ENCODE assay signal across 16 cellular contexts in the genomic region with DNA sequence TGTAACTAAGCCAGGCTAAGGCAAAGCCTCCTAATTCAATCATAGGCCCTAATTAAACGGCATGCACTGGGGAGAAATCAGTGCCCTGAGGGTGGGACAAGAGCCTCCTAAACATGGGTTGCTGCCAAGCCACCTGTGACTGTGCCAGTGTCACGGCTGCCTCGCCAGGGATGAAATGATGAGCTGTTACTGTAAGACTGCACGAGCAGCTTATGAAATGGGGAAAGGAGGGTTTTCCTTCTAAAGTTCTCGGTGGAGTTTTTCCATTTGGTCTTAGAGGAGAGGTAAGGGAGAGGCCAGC. TPM values are rescaled to one million over a fixed set of nuclear protein-coding genes. Genes with fewer than 3 reads are reported as not detected.
DNase-seq lines count a peak whose midpoint lies in the region; ATAC-seq and TF ChIP-seq lines count a peak whose summit lies in the region.
"Had no signal": no experiment of that assay in that cellular context is flagged by ENCODE, and none has a peak within 500 bp of the region (broad histone marks: within the 10 kb centered on the region; RNA-seq: fewer than 3 reads in every experiment).

No MANE protein-coding gene starts in this region.

- H3K27me3 Mint-ChIP-seq in HFFc6 (ENCODE audit: insufficient read depth) (no peaks in the 10 kb centered on the region), brain (no peaks in the 10 kb centered on the region)
- H3K27me3 Mint-ChIP-seq in natural killer cell treated with Interleukin-12 subunit alpha and Interleukin-12 subunit beta and Interleukin-15 and Interleukin-18, amount 100 ng/mL, for 72 hours = no peaks in the 10 kb centered on the region
- H3K27me3 Mint-ChIP-seq: activated T-helper 17 cell treated with anti-CD3 and anti-CD28 coated beads, Interleukin-2, amount 50 U/mL, for 72 hours had no signal

- peak overlapping the region; percentile 71 for H3K27ac Mint-ChIP-seq in HFFc6
- H3K27ac Mint-ChIP-seq in brain = peak overlapping the region in 4 of 5 experiments; percentile 29 to 66 (median 44)
- H3K27ac Mint-ChIP-seq in natural killer cell treated with Interleukin-12 subunit alpha and Interleukin-12 subunit beta and Interleukin-15 and Interleukin-18, amount 100 ng/mL, for 72 hours = no peak overlapping the region
- H3K27ac Mint-ChIP-seq: activated T-helper 17 cell treated with anti-CD3 and anti-CD28 coated beads, Interleukin-2, amount 50 U/mL, for 72 hours had no signal

- DNase-seq in AG09319 (ENCODE audit: extremely low read depth, low read depth) (peak; percentile 12), HFFc6 (peak; percentile 85), left cardiac atrium (no peak), posterior vena cava (ENCODE audit: low spot score) (no peak), HuH-7 (ENCODE audit: low spot score) (no peak), SIG-M5 (lab: John Stamatoyannopoulos, UW) (no peak)
- no peak for DNase-seq in natural killer cell treated with Interleukin-12 subunit alpha and Interleukin-12 subunit beta and Interleukin-15 and Interleukin-18, amount 100 ng/mL, for 72 hours (ENCODE audit: low spot score)
- DNase-seq: activated CD4-positive, alpha-beta T cell treated with anti-CD3 and anti-CD28 coated beads for 48 hours; AML-193; hypothalamus; KBM-7; NCI-H2107; stimulated activated CD8-positive, alpha-beta memory T cell treated with anti-CD3 and anti-CD28 coated beads, Interleukin-4, amount 100 ng/mL, for 48 hours; T-helper 1 cell had no signal

- intact Hi-C loops in left cardiac atrium (cut with DNase I) = no loop called here
- intact Hi-C loops in posterior vena cava (cut with DNase I) = loop anchor here in 1 of 2 donors (10.0 kb wide), 1 partner anchor 76 kb away; the partner anchor contains the start of gene DHRS7B

- peak; percentile 21 to 45 for ATAC-seq in left cardiac atrium
- ATAC-seq in natural killer cell treated with Interleukin-12 subunit alpha and Interleukin-12 subunit beta and Interleukin-15 and Interleukin-18, amount 100 ng/mL, for 72 hours = no peak
- ATAC-seq: activated T-helper 17 cell treated with anti-CD3 and anti-CD28 coated beads, Interleukin-2, amount 50 U/mL, for 72 hours had no signal

- H3K4me3 Mint-ChIP-seq in HFFc6 (peak overlapping the region; percentile 34), brain (peak overlapping the region in 1 of 5 experiments; percentile 45)
- H3K4me3 Mint-ChIP-seq in natural killer cell treated with Interleukin-12 subunit alpha and Interleukin-12 subunit beta and Interleukin-15 and Interleukin-18, amount 100 ng/mL, for 72 hours = no peak overlapping the region
- H3K4me3 Mint-ChIP-seq: activated T-helper 17 cell treated with anti-CD3 and anti-CD28 coated beads, Interleukin-2, amount 50 U/mL, for 72 hours had no signal

- H3K36me3 Mint-ChIP-seq in HFFc6 (ENCODE audit: low read depth) (peaks cover 28% of the 10 kb centered on the region), brain (peaks cover 36% of the 10 kb centered on the region)
- no peaks in the 10 kb centered on the region for H3K36me3 Mint-ChIP-seq in natural killer cell treated with Interleukin-12 subunit alpha and Interleukin-12 subunit beta and Interleukin-15 and Interleukin-18, amount 100 ng/mL, for 72 hours

- H3K9me3 Mint-ChIP-seq in HFFc6 = no peaks in the 10 kb centered on the region
- no peaks in the 10 kb centered on the region for H3K9me3 Mint-ChIP-seq in brain
- no peaks in the 10 kb centered on the region for H3K9me3 Mint-ChIP-seq in natural killer cell treated with Interleukin-12 subunit alpha and Interleukin-12 subunit beta and Interleukin-15 and Interleukin-18, amount 100 ng/mL, for 72 hours
- H3K9me3 Mint-ChIP-seq: activated T-helper 17 cell treated with anti-CD3 and anti-CD28 coated beads, Interleukin-2, amount 50 U/mL, for 72 hours had no signal

- H3K4me1 Mint-ChIP-seq in HFFc6 (ENCODE audit: low read depth) = peaks cover 49% of the 10 kb centered on the region
- peaks cover 64% of the 10 kb centered on the region for H3K4me1 Mint-ChIP-seq in brain
- peaks cover 25 to 36% of the 10 kb centered on the region in 2 donors for H3K4me1 Mint-ChIP-seq in natural killer cell treated with Interleukin-12 subunit alpha and Interleukin-12 subunit beta and Interleukin-15 and Interleukin-18, amount 100 ng/mL, for 72 hours (ENCODE audit: low read depth in 2 of 2)

- no peak for TF ChIP-seq CTCF in AG09319 (IDR thresholded peaks at IDR 0.05; ENCODE audit: low read depth, low read length)
- no peak for TF ChIP-seq CTCF in HFFc6 (IDR thresholded peaks at IDR 0.05)
- TF ChIP-seq CTCF in brain (conservative IDR thresholded peaks at IDR 0.05) = no peak

RNA-seq across cellular contexts. Expression of gene TMEM11, which starts 12.7 kb away (rescaled TPM):
- 10 to 100 TPM; 32.5 to 37.6 (median 33.9) TPM for total RNA-seq in HFFc6 (2021; fragmentation: NEBNext Ultra II Directional; extraction: Animal tissue kit (Norgen Biotek cat#: 25700))
- 42.5 TPM for polyA plus RNA-seq in brain (ENCODE audit: insufficient read depth, low read depth, low replicate concordance)
- total RNA-seq in left cardiac atrium (10 to 100 TPM; 26.7 to 27.3 TPM), posterior vena cava (10 to 100 TPM; 18.5 to 18.7 TPM)
- total RNA-seq in natural killer cell treated with Interleukin-12 subunit alpha and Interleukin-12 subunit beta and Interleukin-15 and Interleukin-18, amount 100 ng/mL, for 72 hours = 10 to 100 TPM; 23.9 to 30.7 TPM

RNA-seq across cellular contexts. Expression of gene NATD1, which starts 52.0 kb away (rescaled TPM):
- total RNA-seq in HFFc6 (2021; fragmentation: NEBNext Ultra II Directional; extraction: Animal tissue kit (Norgen Biotek cat#: 25700)) = 1 to 10 TPM; 3.7 to 7.9 (median 4.1) TPM
- 19.6 TPM for polyA plus RNA-seq in brain (ENCODE audit: insufficient read depth, low read depth, low replicate concordance)
- total RNA-seq in left cardiac atrium (10 to 100 TPM in 1 of 2 donors, 1 to 10 TPM in 1; 8.6 to 19.4 TPM), posterior vena cava (1 to 10 TPM; 7.8 to 8.8 TPM)
- 1 to 10 TPM; 1.9 to 3.0 TPM for total RNA-seq in natural killer cell treated with Interleukin-12 subunit alpha and Interleukin-12 subunit beta and Interleukin-15 and Interleukin-18, amount 100 ng/mL, for 72 hours

Comparison
In these comparisons a context has a peak if more than half of its experiments do, and no peak if none do; other contexts are left out.
1. DNase-seq: peak in AG09319 (single experiment) and HFFc6 (single experiment); none in left cardiac atrium (single experiment), natural killer cell treated with Interleukin-12 subunit alpha and Interleukin-12 subunit beta and Interleukin-15 and Interleukin-18, amount 100 ng/mL, for 72 hours (single experiment), posterior vena cava (single experiment), HuH-7 (single experiment) and SIG-M5 (single experiment).
2. H3K27ac Mint-ChIP-seq: peak in HFFc6 (single experiment) and brain (4 of 5); none in natural killer cell treated with Interleukin-12 subunit alpha and Interleukin-12 subunit beta and Interleukin-15 and Interleukin-18, amount 100 ng/mL, for 72 hours (0 of 2).
3. ATAC-seq: peak in left cardiac atrium (2 of 2); none in natural killer cell treated with Interleukin-12 subunit alpha and Interleukin-12 subunit beta and Interleukin-15 and Interleukin-18, amount 100 ng/mL, for 72 hours (0 of 2).